ENCODE assay signal across 17 cellular contexts in genomic region chr20:61762208-61762710, GRCh38.
"Had no signal": no experiment of that assay in that cellular context is flagged by ENCODE, and none has a peak within 500 bp of the region (broad histone marks: within the 10 kb centered on the region; RNA-seq: fewer than 3 reads in every experiment).

No MANE protein-coding gene starts in this region.

- ATAC-seq: activated CD8-positive, alpha-beta T cell treated with anti-CD3 and anti-CD28 coated beads, Interleukin-2, amount 10 ng/mL, durations not matched to agents 7 days and 5 days; heart right ventricle; naive thymus-derived CD8-positive, alpha-beta T cell; right lobe of liver; stimulated activated naive CD8-positive, alpha-beta T cell treated with anti-CD3 and anti-CD28 coated beads, Interleukin-15, Interleukin-2, amounts not matched to agents 100 U/mL and 50 U/mL, for 24 hours had no signal

- DNase-seq: activated CD4-positive, alpha-beta T cell treated with anti-CD3 and anti-CD28 coated beads for 1 hour; activated CD4-positive, alpha-beta T cell treated with anti-CD3 and anti-CD28 coated beads, Interleukin-2, amount 50 U/mL, for 1 hour; activated CD8-positive, alpha-beta T cell treated with anti-CD3 and anti-CD28 coated beads, Interleukin-2, amount 10 ng/mL, durations not matched to agents 7 days and 5 days; activated naive CD4-positive, alpha-beta T cell treated with Interleukin-2 at 50 U/mL for 16 hours; activated naive CD8-positive, alpha-beta T cell treated with anti-CD3 and anti-CD28 coated beads, Interleukin-2, amount 10 ng/mL, durations not matched to agents 7 days and 5 days; activated T-cell treated with anti-CD3 and anti-CD28 coated beads, Interleukin-2, amount 50 U/mL, for 1 hour; amniotic stem cell; cerebellar nuclear complex; cortex of kidney; heart right ventricle; kidney; naive thymus-derived CD8-positive, alpha-beta T cell; right lobe of liver; stimulated activated CD4-positive, alpha-beta T cell treated with anti-CD3 and anti-CD28 coated beads, Interleukin-4, amount 100 ng/mL, for 1 hour; stimulated activated naive CD8-positive, alpha-beta T cell treated with anti-CD3 and anti-CD28 coated beads, Interleukin-15, Interleukin-2, amounts not matched to agents 100 U/mL and 50 U/mL, for 24 hours; T-helper 1 cell; WERI-Rb-1 had no signal
